ENCODE assay signal across 16 cellular contexts in the genomic region with DNA sequence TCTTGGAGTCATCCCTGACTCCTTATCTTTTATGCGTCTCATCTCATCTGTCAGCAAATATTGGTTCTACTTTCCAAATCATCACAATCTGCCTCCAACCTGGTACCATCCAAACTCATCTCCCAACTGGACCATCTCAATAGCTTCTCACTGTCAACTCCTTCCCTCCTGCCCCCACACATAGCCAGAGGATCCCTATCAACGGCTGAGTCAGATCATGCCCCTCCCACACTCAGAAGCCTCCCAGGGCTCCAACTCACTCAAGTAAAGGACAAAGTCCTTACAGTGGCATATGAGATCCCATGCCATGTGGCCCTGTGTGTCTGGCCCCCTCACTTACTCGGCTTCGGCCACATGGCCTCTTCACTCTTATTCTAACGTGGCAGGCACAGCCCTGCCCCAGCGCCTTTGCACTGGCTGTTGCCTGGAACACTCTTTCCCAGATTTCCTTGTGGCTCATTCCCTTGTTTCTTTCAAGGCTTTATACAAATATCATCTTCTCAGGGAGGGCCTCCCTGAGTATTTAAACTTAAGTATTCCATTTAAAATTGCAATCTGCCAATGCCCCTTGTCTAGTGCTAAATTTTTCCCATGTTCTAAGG. TPM values are rescaled to one million over a fixed set of nuclear protein-coding genes. Genes with fewer than 3 reads are reported as not detected.
A peak's percentile ranks its signal among the peaks of the same experiment; 100 is the strongest.
DNase-seq lines count a peak whose midpoint lies in the region; ATAC-seq and TF ChIP-seq lines count a peak whose summit lies in the region.
"Had no signal": no experiment of that assay in that cellular context is flagged by ENCODE, and none has a peak within 500 bp of the region (broad histone marks: within the 10 kb centered on the region; RNA-seq: fewer than 3 reads in every experiment).

No MANE protein-coding gene starts in this region.

- H3K27ac ChIP-seq in osteoblast (ENCODE audit: low read depth, low read length) (peak overlapping the region; percentile 23), PC-9 (no peak overlapping the region)
- H3K27ac ChIP-seq: 22Rv1, thyroid gland had no signal

- BruUV-seq in PC-9 (replicated peaks; lab: Mats Ljungman, UMichigan): no TSS peak

- H3K27me3 ChIP-seq in osteoblast (ENCODE audit: insufficient read depth, low read length) (no peaks in the 10 kb centered on the region), PC-9 (ENCODE audit: insufficient read depth, low read depth) (no peaks in the 10 kb centered on the region)
- H3K27me3 ChIP-seq: thyroid gland had no signal

- DNase-seq in DMS 273 (lab: John Stamatoyannopoulos, UW; ENCODE audit: unreplicated experiment) (peak; percentile 36), DMS 273 treated with DMSO at 0.1 percent for 48 hours (lab: John Stamatoyannopoulos, UW) (no peak), M059J (ENCODE audit: low read depth) (peak; percentile 58), cardiac fibroblast (ENCODE audit: low read depth in 2 of 2) (peak; percentile 34 to 53), osteoblast (ENCODE audit: insufficient read length, low spot score, missing footprints) (peak; percentile 96), cerebellar cortex (ENCODE audit: low spot score) (no peak), PC-9 (no peak)
- DNase-seq: activated gamma-delta T cell, NCI-H2029 treated with DMSO at 0.1 percent for 48 hours, SW 1271, thyroid gland had no signal

- TF ChIP-seq CTCF in cardiac fibroblast (IDR thresholded peaks at IDR 0.05; ENCODE audit: low read depth, low read length): no peak
- no peak for TF ChIP-seq CTCF in osteoblast (IDR thresholded peaks at IDR 0.05; ENCODE audit: extremely low read depth, low read depth, low read length)
- TF ChIP-seq CTCF in PC-9 (conservative IDR thresholded peaks at IDR 0.05): no peak

- intact Hi-C loops in PC-9 (cut with micrococcal nuclease; ENCODE audit: unreplicated experiment): no loop called here

- H4K20me1 ChIP-seq in osteoblast (ENCODE audit: insufficient read depth, low read length): peaks cover 17% of the 10 kb centered on the region
- no peaks in the 10 kb centered on the region for H4K20me1 ChIP-seq in PC-9 (ENCODE audit: insufficient read depth)

- peaks cover 24% of the 10 kb centered on the region for H3K4me1 ChIP-seq in osteoblast (ENCODE audit: insufficient read depth, low read length)
- H3K4me1 ChIP-seq in PC-9 (replicated peaks; ENCODE audit: insufficient read depth): peaks cover 8% of the 10 kb centered on the region; the same call in 1 of the 2 replicates
- H3K4me1 ChIP-seq: HAP-1 had no signal

- H3K9me3 ChIP-seq in osteoblast (ENCODE audit: low read depth, low read length) (no peaks in the 10 kb centered on the region), PC-9 (ENCODE audit: insufficient read depth, low read depth) (no peaks in the 10 kb centered on the region)
- H3K9me3 ChIP-seq: HAP-1, thyroid gland had no signal

- ATAC-seq in HG03378 (IDR thresholded peaks at IDR 0.05; ENCODE audit: unreplicated experiment): no peak
- ATAC-seq: esophagus mucosa had no signal

- peaks cover 23% of the 10 kb centered on the region for H3K79me2 ChIP-seq in osteoblast (ENCODE audit: insufficient read depth, low read length)
- H3K79me2 ChIP-seq in PC-9 (ENCODE audit: low read depth): no peaks in the 10 kb centered on the region

- H2AFZ ChIP-seq in osteoblast (ENCODE audit: low read length) (no peak overlapping the region), PC-9 (no peak overlapping the region)

- peaks cover 18% of the 10 kb centered on the region; the same call in 1 of the 2 replicates for H3F3A ChIP-seq in PC-9 (ENCODE audit: insufficient read depth, low read depth)

- CTCF ChIA-PET in PC-9 (lab: Charles Lee): no interaction called here

- H3K36me3 ChIP-seq in osteoblast (ENCODE audit: insufficient read depth, low read length) (peaks cover 43% of the 10 kb centered on the region), PC-9 (ENCODE audit: low read depth) (no peaks in the 10 kb centered on the region)
- H3K36me3 ChIP-seq: HAP-1, thyroid gland had no signal

- H3K4me3 ChIP-seq in cardiac fibroblast (replicated peaks in 1 of 2; ENCODE audit: low read depth in 2 of 2, low read length in 2 of 2) (no peak overlapping the region), osteoblast (ENCODE audit: insufficient read depth, low read length) (no peak overlapping the region), PC-9 (no peak overlapping the region)
- H3K4me3 ChIP-seq: HAP-1, thyroid gland had no signal

- H3K4me2 ChIP-seq in osteoblast (ENCODE audit: insufficient read depth, low read length) (no peak overlapping the region), PC-9 (no peak overlapping the region)

- POLR2A ChIA-PET in PC-9 (lab: Charles Lee; ENCODE audit: unreplicated experiment): no interaction called here

- no peaks in the 10 kb centered on the region for H3K9me2 ChIP-seq in PC-9 (ENCODE audit: insufficient read depth)

RNA-seq across cellular contexts. Expression of gene SPRED3, which starts 4.3 kb away (rescaled TPM):
- total RNA-seq in M059J (2014; rRNA removed; shearing (Covaris generic)): 1.7 and 3.5 TPM in 2 replicates
- total RNA-seq in osteoblast (1.8 and 2.2 TPM in 2 replicates), PC-9 (2021) (4.7 and 5.4 TPM in 2 replicates)
- total RNA-seq: skeletal muscle tissue had no signal

RNA-seq across cellular contexts. Expression of gene GGN, which starts 5.0 kb away (rescaled TPM):
- total RNA-seq in M059J (2014; rRNA removed; shearing (Covaris generic)): 0.64 TPM in 1 of 2 replicates, not detected in the other
- total RNA-seq in osteoblast (0.29 and 0.36 TPM in 2 replicates), PC-9 (2021) (1.0 and 2.1 TPM in 2 replicates)
- total RNA-seq: esophagus mucosa, skeletal muscle tissue had no signal

RNA-seq across cellular contexts. Expression of gene FAM98C, which starts 10.1 kb away (rescaled TPM):
- 7.6 and 10.5 TPM in 2 replicates for total RNA-seq in M059J (2014; rRNA removed; shearing (Covaris generic))
- total RNA-seq in osteoblast (12.1 and 14.1 TPM in 2 replicates), PC-9 (2021) (15.8 and 19.5 TPM in 2 replicates)

RNA-seq across cellular contexts. Expression of gene PSMD8, which starts 18.4 kb away (rescaled TPM):
- total RNA-seq in M059J (2014; rRNA removed; shearing (Covaris generic)): 342 and 489 TPM in 2 replicates
- total RNA-seq in osteoblast (285 and 299 TPM in 2 replicates), PC-9 (2021) (141 and 222 TPM in 2 replicates)

RNA-seq across cellular contexts. Expression of gene RASGRP4, which starts 33.2 kb away (rescaled TPM):
- not detected in 2 replicates for total RNA-seq in M059J (2014; rRNA removed; shearing (Covaris generic))
- not detected in 2 replicates for total RNA-seq in osteoblast
- total RNA-seq in PC-9 (2021): not detected in 2 replicates

Comparison
In these comparisons a context has a peak if more than half of its experiments do, and no peak if none do; other contexts are left out.
1. DNase-seq: peak in DMS 273 (single experiment), M059J (single experiment), cardiac fibroblast (2 of 2) and osteoblast (single experiment); none in DMS 273 treated with DMSO at 0.1 percent for 48 hours (single experiment), cerebellar cortex (single experiment) and PC-9 (0 of 2).